ENCODE assay signal across 9 cellular contexts in the genomic region with DNA sequence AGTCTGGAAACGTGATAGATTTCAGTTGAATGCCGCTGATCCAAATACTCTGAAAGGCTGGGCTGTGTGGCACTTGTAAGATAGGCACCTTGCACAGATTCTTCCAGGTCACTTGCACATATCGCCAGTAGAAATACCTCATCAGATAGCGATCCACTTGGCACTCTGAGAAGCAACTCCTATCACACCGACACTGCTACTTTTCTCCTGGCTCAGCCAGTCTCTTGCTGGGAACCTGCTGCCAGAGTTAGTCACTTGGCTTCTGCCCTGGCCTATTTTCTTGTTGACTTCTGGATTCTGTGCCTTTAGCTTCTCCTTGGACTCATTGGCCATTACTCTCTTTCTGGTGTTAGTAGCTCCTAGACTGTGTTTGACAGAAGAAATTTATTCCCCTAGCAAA.
DNase-seq lines count a peak whose midpoint lies in the region; ATAC-seq, FAIRE-seq and TF ChIP-seq lines count a peak whose summit lies in the region.
"Had no signal": no experiment of that assay in that cellular context is flagged by ENCODE, and none has a peak within 500 bp of the region (broad histone marks: within the 10 kb centered on the region; RNA-seq: fewer than 3 reads in every experiment).

No MANE protein-coding gene starts in this region.

- H3K27me3 ChIP-seq in heart left ventricle (no peaks in the 10 kb centered on the region), small intestine (ENCODE audit: control insufficient read depth in 2 of 2, insufficient read depth in 2 of 2, low read length in 2 of 2) (no peaks in the 10 kb centered on the region)

- TF ChIP-seq POLR2A in heart left ventricle (IDR thresholded peaks at IDR 0.05), result no peak

- H3K9me3 ChIP-seq in heart left ventricle, result no peaks in the 10 kb centered on the region
- no peaks in the 10 kb centered on the region for H3K9me3 ChIP-seq in small intestine (ENCODE audit: control insufficient read depth, low read depth)

- 26 to 43% (median 34%) methylated on average over 5 of the region's 5 CpGs for WGBS in heart left ventricle, 4 donors
- 64 to 77% (median 73%) methylated on average over 5 of the region's 5 CpGs for WGBS in small intestine, 3 donors

- peak overlapping the region; percentile 60 for H3K27ac Mint-ChIP-seq in activated CD4-positive, alpha-beta memory T cell treated with anti-CD3 and anti-CD28 coated beads for 36 hours

- POLR2A ChIA-PET in activated CD4-positive, alpha-beta memory T cell treated with anti-CD3 and anti-CD28 coated beads for 36 hours (lab: Charles Lee), result no interaction called here

- in situ Hi-C loops in KBM-7 (cut with MboI; ENCODE audit: low pct_unique_long_range_greater_than_20kb, low sequenced_read_pairs), result no loop called here

- ATAC-seq in heart left ventricle (peak in 3 of 4 donors; percentile 11 to 65 (median 60)), HG03097 (IDR thresholded peaks at IDR 0.05; ENCODE audit: low FRiP score, unreplicated experiment) (no peak), GM19035 (IDR thresholded peaks at IDR 0.05; ENCODE audit: unreplicated experiment) (no peak)

- no peak for FAIRE-seq in small intestine (lab: Jason Lieb, UNC)

- TF ChIP-seq CTCF in heart left ventricle (IDR thresholded peaks at IDR 0.05), result no peak

- H3K4me3 ChIP-seq in heart left ventricle, result peak overlapping the region in 7 of 12 donors; percentile 3 to 28 (median 11)
- no peak overlapping the region for H3K4me3 ChIP-seq in small intestine (ENCODE audit: low read depth in 1 of 2, low read length in 2 of 2)

- CTCF ChIA-PET in activated CD4-positive, alpha-beta memory T cell treated with anti-CD3 and anti-CD28 coated beads for 36 hours (lab: Charles Lee), result no interaction called here

- intact Hi-C loops in activated CD4-positive, alpha-beta memory T cell treated with anti-CD3 and anti-CD28 coated beads for 36 hours (cut with micrococcal nuclease), result loop anchor here (2.0 to 5.0 kb wide), 3 partner anchors 17 to 61 kb away; no protein-coding TSS in a partner anchor
- intact Hi-C loops in heart left ventricle (cut with DNase I), result loop anchor here in 3 of 10 donors (5.0 to 10.0 kb wide), 2 partner anchors 63 to 64 kb away; a partner anchor contains a TSS

- H3K36me3 ChIP-seq in heart left ventricle (no peaks in the 10 kb centered on the region), small intestine (ENCODE audit: control insufficient read depth in 2 of 2, insufficient read depth in 2 of 2, low read length in 2 of 2) (no peaks in the 10 kb centered on the region)

- peak overlapping the region; percentile 65 for H3K4me3 Mint-ChIP-seq in activated CD4-positive, alpha-beta memory T cell treated with anti-CD3 and anti-CD28 coated beads for 36 hours

- peak; percentile 18 for DNase-seq in KBM-7
- no peak for DNase-seq in activated CD4-positive, alpha-beta memory T cell treated with anti-CD3 and anti-CD28 coated beads for 36 hours
- DNase-seq in heart left ventricle, result no peak
- DNase-seq in small intestine, result no peak
- no peak for DNase-seq in NCI-H82 treated with DMSO at 0.1 percent for 48 hours (lab: John Stamatoyannopoulos, UW; ENCODE audit: unreplicated experiment)
- DNase-seq: NCI-H446; stimulated activated CD4-positive, alpha-beta T cell treated with anti-CD3 and anti-CD28 coated beads, Interleukin-15, amount 100 ng/mL, for 24 hours had no signal

- H3K4me1 ChIP-seq in heart left ventricle (peaks cover 12 to 94% (median 58%) of the 10 kb centered on the region in 12 donors), small intestine (ENCODE audit: control insufficient read depth in 2 of 2, insufficient read depth in 1 of 2, low read depth in 1 of 2, low read length in 1 of 2) (peaks cover 0 to 3% of the 10 kb centered on the region in 2 donors)

- H3K9me3 Mint-ChIP-seq in activated CD4-positive, alpha-beta memory T cell treated with anti-CD3 and anti-CD28 coated beads for 36 hours, result no peaks in the 10 kb centered on the region

- no peaks in the 10 kb centered on the region for H3K27me3 Mint-ChIP-seq in activated CD4-positive, alpha-beta memory T cell treated with anti-CD3 and anti-CD28 coated beads for 36 hours

- H3K4me1 Mint-ChIP-seq in activated CD4-positive, alpha-beta memory T cell treated with anti-CD3 and anti-CD28 coated beads for 36 hours (ENCODE audit: low read depth), result peaks cover 84% of the 10 kb centered on the region

- H3K36me3 Mint-ChIP-seq in activated CD4-positive, alpha-beta memory T cell treated with anti-CD3 and anti-CD28 coated beads for 36 hours, result peaks cover under 1% of the 10 kb centered on the region

- H3K27ac ChIP-seq in heart left ventricle, result peak overlapping the region in 11 of 12 donors; percentile 15 to 82 (median 66)
- H3K27ac ChIP-seq in small intestine (ENCODE audit: low read depth in 1 of 2, low read length in 1 of 2), result peak overlapping the region; percentile 54 to 90

Comparison
In these comparisons a context has a peak if more than half of its experiments do, and no peak if none do; other contexts are left out.
1. ATAC-seq: peak in heart left ventricle (3 of 4); none in HG03097 (single experiment) and GM19035 (single experiment).
2. H3K4me3 ChIP-seq: peak in heart left ventricle (7 of 12); none in small intestine (0 of 2).